1 cellular context compared by ENCODE assay signal in genomic region chr19:49422407-49423277, GRCh38.
TF ChIP-seq lines count a peak whose summit lies in the region.

No MANE protein-coding gene starts in this region.

TF ChIP-seq in liver, 16 proteins besides CTCF, POLR2A, EP300 and RAD21 (continued from another document):
- TF ChIP-seq ZBTB33 (IDR thresholded peaks at IDR 0.05) (no peak), FOXA1 (IDR thresholded peaks at IDR 0.05) (no peak), YY1 (IDR thresholded peaks at IDR 0.05) (no peak), TAF1 (conservative IDR thresholded peaks at IDR 0.05) (no peak), GABPA (IDR thresholded peaks at IDR 0.05 in 1 of 2, conservative IDR thresholded peaks at IDR 0.05 in 1 of 2) (no peak), HNF4A (conservative IDR thresholded peaks at IDR 0.05) (no peak), EGR1 (IDR thresholded peaks at IDR 0.05; ENCODE audit: low read depth in 2 of 2) (no peak), HNF4G (IDR thresholded peaks at IDR 0.05) (no peak), REST (IDR thresholded peaks at IDR 0.05) (no peak), NR2F2 (IDR thresholded peaks at IDR 0.05) (no peak)
